In the genomic region with DNA sequence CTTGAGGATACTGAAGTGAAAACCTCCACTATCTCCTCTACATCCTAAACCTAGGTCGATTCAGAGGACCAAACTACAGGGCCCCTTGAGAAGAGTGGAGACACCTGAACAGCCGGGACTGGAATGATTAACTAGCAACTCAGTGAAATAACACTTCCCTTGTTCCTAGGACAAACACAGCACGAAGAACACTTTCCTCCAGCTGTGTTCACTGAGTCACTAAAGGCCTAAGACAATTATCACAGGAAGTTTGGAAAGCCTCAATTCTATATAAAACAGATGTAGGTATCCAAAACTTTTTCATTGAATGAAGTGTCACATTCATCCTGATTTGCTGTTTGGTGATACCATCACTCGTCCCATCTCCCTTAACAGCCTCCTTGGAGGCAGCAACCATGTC, we compare ENCODE assay signal across 24 cellular contexts. TPM values are rescaled to one million over a fixed set of nuclear protein-coding genes. Genes with fewer than 3 reads are reported as not detected.
DNase-seq lines count a peak whose midpoint lies in the region; ATAC-seq, FAIRE-seq and TF ChIP-seq lines count a peak whose summit lies in the region.
"Had no signal": no experiment of that assay in that cellular context is flagged by ENCODE, and none has a peak within 500 bp of the region (broad histone marks: within the 10 kb centered on the region; RNA-seq: fewer than 3 reads in every experiment).

No MANE protein-coding gene starts in this region.

- peaks cover 21% of the 10 kb centered on the region for H3K4me1 ChIP-seq in GM23248 (ENCODE audit: insufficient read depth)
- H3K4me1 ChIP-seq in neural progenitor cell, result peaks cover 7% of the 10 kb centered on the region

- H3K4me3 Mint-ChIP-seq in neural progenitor cell, result no peak overlapping the region
- H3K4me3 Mint-ChIP-seq: IgD-negative memory B cell; immature natural killer cell; stimulated activated naive CD8-positive, alpha-beta T cell treated with anti-CD3 and anti-CD28 coated beads, Interleukin-15, Interleukin-2, amounts not matched to agents 100 ng/mL and 50 ng/mL, for 24 hours had no signal

- H3K9me3 ChIP-seq in GM23248 (ENCODE audit: low read depth) (no peaks in the 10 kb centered on the region), neural progenitor cell (ENCODE audit: low read depth) (no peaks in the 10 kb centered on the region)
- H3K9me3 ChIP-seq: right atrium auricular region had no signal

- H3F3A ChIP-seq in GM23248 (ENCODE audit: insufficient read depth) (peaks cover 18% of the 10 kb centered on the region), neural progenitor cell (ENCODE audit: low read depth) (peaks cover 38% of the 10 kb centered on the region)

- H3K36me3 Mint-ChIP-seq in neural progenitor cell, result peaks cover 19% of the 10 kb centered on the region

- WGBS in GM23248 (ENCODE audit: low coverage in 1 of 2, low lambda C conversion rate in 2 of 2, missing lambda C conversion rate in 2 of 2), 2 experiments, result 12 to 16% methylated on average over 4 of the region's 4 CpGs

- TF ChIP-seq CTCF in fibroblast of mammary gland (conservative IDR thresholded peaks at IDR 0.05; ENCODE audit: control insufficient read depth, insufficient read depth, low read depth, low read length) (no peak), neural progenitor cell (IDR thresholded peaks at IDR 0.05) (no peak)

- H2AFZ ChIP-seq in GM23248 (no peak overlapping the region), neural progenitor cell (replicated peaks) (no peak overlapping the region)

- H4K20me1 ChIP-seq in GM23248 (ENCODE audit: insufficient read depth) (no peaks in the 10 kb centered on the region), neural progenitor cell (ENCODE audit: low read depth) (peaks cover 30% of the 10 kb centered on the region)

- H3K27me3 Mint-ChIP-seq in neural progenitor cell (ENCODE audit: insufficient read depth, low read depth), result peaks cover 4% of the 10 kb centered on the region
- H3K27me3 Mint-ChIP-seq: stimulated activated naive CD8-positive, alpha-beta T cell treated with anti-CD3 and anti-CD28 coated beads, Interleukin-15, Interleukin-2, amounts not matched to agents 100 ng/mL and 50 ng/mL, for 24 hours had no signal

- peak overlapping the region; percentile 30; the same call in 1 of the 2 replicates for H3K27ac ChIP-seq in GM23248
- peak overlapping the region; percentile 67 for H3K27ac ChIP-seq in neural progenitor cell
- H3K27ac ChIP-seq: right atrium auricular region had no signal

- no peaks in the 10 kb centered on the region for H3K79me2 ChIP-seq in GM23248 (ENCODE audit: insufficient read depth)
- no peaks in the 10 kb centered on the region for H3K79me2 ChIP-seq in neural progenitor cell (ENCODE audit: low read depth)

- in situ Hi-C loops in GM23248 (cut with MboI), result no loop called here

- no peak overlapping the region for H3K27ac Mint-ChIP-seq in neural progenitor cell
- H3K27ac Mint-ChIP-seq: IgD-negative memory B cell; stimulated activated naive CD8-positive, alpha-beta T cell treated with anti-CD3 and anti-CD28 coated beads, Interleukin-15, Interleukin-2, amounts not matched to agents 100 ng/mL and 50 ng/mL, for 24 hours had no signal

- H3K27me3 ChIP-seq in GM23248 (replicated peaks; ENCODE audit: insufficient read depth), result no peaks in the 10 kb centered on the region
- no peaks in the 10 kb centered on the region for H3K27me3 ChIP-seq in neural progenitor cell
- H3K27me3 ChIP-seq: right atrium auricular region had no signal

- H3K9me2 ChIP-seq in GM23248 (ENCODE audit: insufficient read depth), result no peaks in the 10 kb centered on the region

- H3K4me2 ChIP-seq in GM23248 (ENCODE audit: unreplicated experiment) (no peak overlapping the region), neural progenitor cell (no peak overlapping the region)

- peaks cover 11% of the 10 kb centered on the region; the same call in 1 of the 2 replicates for H3K36me3 ChIP-seq in GM23248 (ENCODE audit: low read depth)
- H3K36me3 ChIP-seq in neural progenitor cell, result peaks cover 3% of the 10 kb centered on the region

- no peak overlapping the region for H3K4me3 ChIP-seq in GM23248
- H3K4me3 ChIP-seq in fibroblast of mammary gland (ENCODE audit: control insufficient read depth, low read depth, low read length), result no peak overlapping the region
- no peak overlapping the region for H3K4me3 ChIP-seq in neural progenitor cell
- H3K4me3 ChIP-seq: right atrium auricular region had no signal

- ATAC-seq in HG03520 (IDR thresholded peaks at IDR 0.05; ENCODE audit: unreplicated experiment), result no peak

- H3K9ac ChIP-seq in GM23248, result no peak overlapping the region
- no peak overlapping the region for H3K9ac ChIP-seq in neural progenitor cell

- H3K4me1 Mint-ChIP-seq in neural progenitor cell, result peaks cover 42% of the 10 kb centered on the region

- no peak for FAIRE-seq in RCC 7860 (lab: Jason Lieb, UNC)
- FAIRE-seq: GM19239 had no signal

- no peaks in the 10 kb centered on the region for H3K9me3 Mint-ChIP-seq in neural progenitor cell
- H3K9me3 Mint-ChIP-seq: IgD-negative memory B cell; immature natural killer cell; stimulated activated naive CD8-positive, alpha-beta T cell treated with anti-CD3 and anti-CD28 coated beads, Interleukin-15, Interleukin-2, amounts not matched to agents 100 ng/mL and 50 ng/mL, for 24 hours had no signal

- DNase-seq in GM23248 (peak; percentile 76), RCC 7860 (ENCODE audit: low spot score) (peak; percentile 50), fibroblast of mammary gland (ENCODE audit: low read depth) (peak; percentile 85), neural progenitor cell (ENCODE audit: low spot score) (no peak), hepatic stellate cell (ENCODE audit: low spot score) (no peak), AML-193 (lab: John Stamatoyannopoulos, UW) (no peak)
- no peak for DNase-seq in activated CD8-positive, alpha-beta memory T cell treated with anti-CD3 and anti-CD28 coated beads, Interleukin-2, amount 50 U/mL, for 4 hours
- DNase-seq: activated CD4-positive, alpha-beta T cell treated with anti-CD3 and anti-CD28 coated beads for 1 hour; activated CD8-positive, alpha-beta memory T cell treated with anti-CD3 and anti-CD28 coated beads, Interleukin-2, amount 50 U/mL, for 48 hours; activated gamma-delta T cell treated with Interleukin-2 at 50 U/mL for 16 hours; aorta; DMS79; immature natural killer cell; MV-4-11; NCI-H2029; NCI-H510A treated with DMSO at 0.1 percent for 48 hours; SIG-M5; T1000; trophoblast cell had no signal

RNA-seq across cellular contexts. Expression of a gene that starts 15.5 kb away (rescaled TPM):
- total RNA-seq in GM23248 (2014; rRNA removed; shearing (Covaris generic)), result 11.1 and 18.8 TPM in 2 replicates
- 13.6 and 15.5 TPM in 2 replicates for polyA plus RNA-seq in GM23248 (2016; fragmentation: Nextera tagmentation; extraction: Ambion mirVana)
- total RNA-seq in neural progenitor cell (ENCODE audit: low replicate concordance), result 8.8 and 14.7 TPM in 2 replicates
- polyA plus RNA-seq: IgD-negative memory B cell had no signal

RNA-seq across cellular contexts. Expression of a gene that starts 17.3 kb away (rescaled TPM):
- 45.5 and 51.9 TPM in 2 replicates for total RNA-seq in GM23248 (2014; rRNA removed; shearing (Covaris generic))
- polyA plus RNA-seq in GM23248 (2016; fragmentation: Nextera tagmentation; extraction: Ambion mirVana), result 30.5 and 32.2 TPM in 2 replicates
- total RNA-seq in neural progenitor cell (ENCODE audit: low replicate concordance), result 90.4 and 103 TPM in 2 replicates

RNA-seq across cellular contexts. Expression of a gene that starts 36.3 kb away (rescaled TPM):
- total RNA-seq in GM23248 (2014; rRNA removed; shearing (Covaris generic)), result 204 and 228 TPM in 2 replicates
- polyA plus RNA-seq in GM23248 (2016; fragmentation: Nextera tagmentation; extraction: Ambion mirVana), result 125 and 130 TPM in 2 replicates
- 436 and 556 TPM in 2 replicates for total RNA-seq in neural progenitor cell (ENCODE audit: low replicate concordance)

Comparison
In these comparisons a context has a peak if more than half of its experiments do, and no peak if none do; other contexts are left out.
1. DNase-seq: peak in GM23248 (single experiment), RCC 7860 (single experiment) and fibroblast of mammary gland (single experiment); none in neural progenitor cell (single experiment), hepatic stellate cell (single experiment), AML-193 (0 of 2) and activated CD8-positive, alpha-beta memory T cell treated with anti-CD3 and anti-CD28 coated beads, Interleukin-2, amount 50 U/mL, for 4 hours (single experiment).